Comparison of ENCODE assay signal across 1 cellular context in the genomic region with DNA sequence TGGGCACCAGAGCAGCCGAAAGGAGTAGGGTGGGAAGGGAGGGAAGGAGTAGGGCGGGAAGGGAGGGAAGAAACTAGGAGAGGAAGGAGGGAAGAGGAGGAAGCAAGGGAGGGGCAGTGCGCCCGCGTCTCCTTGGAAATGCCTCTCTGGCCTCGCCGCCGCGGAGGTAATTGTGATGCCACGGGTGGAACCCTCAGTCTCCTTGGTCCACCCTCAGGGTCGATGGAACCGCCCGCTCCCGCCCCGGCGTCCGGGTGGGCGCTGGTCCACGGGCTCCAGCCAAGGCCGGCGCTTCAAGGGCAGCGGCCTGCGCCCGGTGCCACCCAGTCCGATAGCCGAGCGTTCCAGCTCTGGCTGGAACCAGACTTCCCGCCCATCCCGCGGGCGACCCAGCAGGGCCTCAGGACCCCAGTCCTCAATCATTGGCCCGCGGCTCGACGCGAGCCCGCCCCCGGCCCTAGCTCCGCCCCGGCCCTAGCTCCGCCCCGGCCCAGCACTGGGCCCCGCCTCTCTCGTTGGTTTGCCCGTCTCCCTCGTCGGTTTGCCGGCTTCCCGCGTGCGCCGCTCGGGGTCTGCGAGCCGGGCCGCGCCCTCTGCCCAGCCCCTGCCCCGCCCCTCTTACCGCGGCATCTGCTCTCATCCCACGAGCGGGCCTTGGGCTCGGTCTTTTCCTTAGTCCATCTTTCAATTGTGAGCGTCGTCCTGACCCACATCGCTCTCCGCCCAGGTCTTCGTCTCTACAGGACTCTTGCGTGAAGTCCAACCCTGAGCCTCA.
TF ChIP-seq lines count a peak whose summit lies in the region.

No MANE protein-coding gene starts in this region.

TF ChIP-seq in WTC11, 78 proteins besides CTCF, POLR2A, EP300 and RAD21 (continued from another document):
- TF ChIP-seq ZBTB43 (CRISPR knock-in tag; IDR thresholded peaks at IDR 0.05) (no peak), ATF1 (CRISPR knock-in tag; IDR thresholded peaks at IDR 0.05) (no peak)
TF ChIP-seq in WTC11: peak in this region for 23.
